In the genomic region with DNA sequence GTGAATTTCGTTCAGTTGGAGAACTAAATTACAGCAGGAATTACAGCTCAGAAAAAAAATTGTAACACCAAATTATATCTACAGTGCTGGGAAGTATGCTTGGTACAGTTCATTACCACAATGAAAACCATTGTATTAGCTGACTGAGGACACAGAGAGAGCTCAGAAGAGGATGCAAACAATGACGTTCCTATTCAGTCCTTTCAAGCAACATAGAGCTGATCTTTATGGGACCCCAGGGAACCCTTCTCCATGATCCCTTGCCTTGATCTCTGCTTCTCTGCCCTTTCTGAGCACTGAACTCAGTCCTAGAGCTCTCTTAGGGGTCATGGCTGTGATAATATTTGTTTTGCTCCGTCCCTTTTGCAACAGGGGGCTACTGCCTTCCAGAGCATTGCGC, we compare ENCODE assay signal across 1 cellular context.
TF ChIP-seq lines count a peak whose summit lies in the region.

No MANE protein-coding gene starts in this region.

TF ChIP-seq in HEK293, 187 proteins besides CTCF, POLR2A, EP300 and RAD21 (continued from another document):
- TF ChIP-seq, protein P1, sequence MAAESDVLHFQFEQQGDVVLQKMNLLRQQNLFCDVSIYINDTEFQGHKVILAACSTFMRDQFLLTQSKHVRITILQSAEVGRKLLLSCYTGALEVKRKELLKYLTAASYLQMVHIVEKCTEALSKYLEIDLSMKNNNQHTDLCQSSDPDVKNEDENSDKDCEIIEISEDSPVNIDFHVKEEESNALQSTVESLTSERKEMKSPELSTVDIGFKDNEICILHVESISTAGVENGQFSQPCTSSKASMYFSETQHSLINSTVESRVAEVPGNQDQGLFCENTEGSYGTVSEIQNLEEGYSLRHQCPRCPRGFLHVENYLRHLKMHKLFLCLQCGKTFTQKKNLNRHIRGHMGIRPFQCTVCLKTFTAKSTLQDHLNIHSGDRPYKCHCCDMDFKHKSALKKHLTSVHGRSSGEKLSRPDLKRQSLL (tag by site-specific recombination; IDR thresholded peaks at IDR 0.05) = peak; percentile 76
- TF ChIP-seq ZFHX2 (tag by site-specific recombination; conservative IDR thresholded peaks at IDR 0.05) (no peak), ZNF529 (tag by site-specific recombination; IDR thresholded peaks at IDR 0.05; ENCODE audit: insufficient replicate concordance) (no peak)
